ENCODE assay signal across 14 cellular contexts in genomic region chr1:96587222-96587621, GRCh38.
DNase-seq lines count a peak whose midpoint lies in the region; ATAC-seq, FAIRE-seq and TF ChIP-seq lines count a peak whose summit lies in the region.
"Had no signal": no experiment of that assay in that cellular context is flagged by ENCODE, and none has a peak within 500 bp of the region (broad histone marks: within the 10 kb centered on the region; RNA-seq: fewer than 3 reads in every experiment).

No MANE protein-coding gene starts in this region.

- FAIRE-seq in small intestine (lab: Jason Lieb, UNC) (no peak), pancreas (lab: Jason Lieb, UNC) (no peak)
- FAIRE-seq: A204.1, GM19239, H54 had no signal

- no peaks in the 10 kb centered on the region for H3K79me2 ChIP-seq in GM23248 (ENCODE audit: insufficient read depth)
- H3K79me2 ChIP-seq in osteoblast (ENCODE audit: insufficient read depth, low read length): no peaks in the 10 kb centered on the region

- peak overlapping the region; percentile 8; the same call in 1 of the 2 replicates for H2AFZ ChIP-seq in GM23248
- no peak overlapping the region for H2AFZ ChIP-seq in osteoblast (ENCODE audit: low read length)

- no peak overlapping the region for H3K4me2 ChIP-seq in GM23248 (ENCODE audit: unreplicated experiment)
- no peak overlapping the region for H3K4me2 ChIP-seq in osteoblast (ENCODE audit: insufficient read depth, low read length)

- H3K9ac ChIP-seq in GM23248: no peak overlapping the region

- no peak overlapping the region for H3K4me3 ChIP-seq in GM23248
- no peak overlapping the region for H3K4me3 ChIP-seq in osteoblast (ENCODE audit: insufficient read depth, low read length)
- H3K4me3 ChIP-seq in small intestine (ENCODE audit: low read depth in 1 of 2, low read length in 2 of 2): no peak overlapping the region
- H3K4me3 ChIP-seq in pancreas: no peak overlapping the region

- H3K27me3 ChIP-seq in GM23248 (replicated peaks; ENCODE audit: insufficient read depth) (no peaks in the 10 kb centered on the region), osteoblast (ENCODE audit: insufficient read depth, low read length) (no peaks in the 10 kb centered on the region), small intestine (ENCODE audit: control insufficient read depth in 2 of 2, insufficient read depth in 2 of 2, low read length in 2 of 2) (no peaks in the 10 kb centered on the region), pancreas (peaks cover 0 to 7% (median 0%) of the 10 kb centered on the region in 4 donors)

- intact Hi-C loops in pancreas (cut with DNase I): no loop called here

- H4K20me1 ChIP-seq in GM23248 (ENCODE audit: insufficient read depth) (no peaks in the 10 kb centered on the region), osteoblast (ENCODE audit: insufficient read depth, low read length) (no peaks in the 10 kb centered on the region)

- in situ Hi-C loops in GM23248 (cut with MboI): no loop called here

- TF ChIP-seq CTCF in osteoblast (IDR thresholded peaks at IDR 0.05; ENCODE audit: extremely low read depth, low read depth, low read length) (no peak), pancreas (IDR thresholded peaks at IDR 0.05) (no peak)

- ATAC-seq in GM21447 (IDR thresholded peaks at IDR 0.05; ENCODE audit: unreplicated experiment) (no peak), pancreas (no peak)
- ATAC-seq: HCT116 had no signal

- DNase-seq in GM23248 (no peak), globus pallidus (ENCODE audit: low spot score) (peak; percentile 63), osteoblast (ENCODE audit: insufficient read length, low spot score, missing footprints) (peak; percentile 8), small intestine (no peak), kidney tubule cell (ENCODE audit: low spot score) (no peak), pancreas (no peak)
- DNase-seq: Caco-2; CD8-positive, alpha-beta memory T cell; GF-D8 had no signal

- H3K9me3 ChIP-seq in GM23248 (ENCODE audit: low read depth) (no peaks in the 10 kb centered on the region), osteoblast (ENCODE audit: low read depth, low read length) (no peaks in the 10 kb centered on the region), small intestine (ENCODE audit: control insufficient read depth, low read depth) (no peaks in the 10 kb centered on the region), pancreas (no peaks in the 10 kb centered on the region)
- H3K9me3 ChIP-seq: Caco-2 had no signal

- 93 to 94% methylated on average over 4 of the region's 4 CpGs for WGBS in GM23248 (ENCODE audit: low coverage in 1 of 2, low lambda C conversion rate in 2 of 2, missing lambda C conversion rate in 2 of 2), 2 experiments
- 60 to 74% (median 69%) methylated on average over 4 of the region's 4 CpGs for WGBS in small intestine, 3 donors
- 54 to 63% methylated on average over 4 of the region's 4 CpGs for WGBS in pancreas, 2 donors

- no peaks in the 10 kb centered on the region for H3K9me2 ChIP-seq in GM23248 (ENCODE audit: insufficient read depth)

- H3K36me3 ChIP-seq in GM23248 (ENCODE audit: low read depth): no peaks in the 10 kb centered on the region
- H3K36me3 ChIP-seq in osteoblast (ENCODE audit: insufficient read depth, low read length): no peaks in the 10 kb centered on the region
- no peaks in the 10 kb centered on the region for H3K36me3 ChIP-seq in small intestine (ENCODE audit: control insufficient read depth in 2 of 2, insufficient read depth in 2 of 2, low read length in 2 of 2)
- no peaks in the 10 kb centered on the region for H3K36me3 ChIP-seq in pancreas

- H3K27ac ChIP-seq in GM23248: no peak overlapping the region
- H3K27ac ChIP-seq in osteoblast (ENCODE audit: low read depth, low read length): no peak overlapping the region
- no peak overlapping the region for H3K27ac ChIP-seq in small intestine (ENCODE audit: low read depth in 1 of 2, low read length in 1 of 2)
- H3K27ac ChIP-seq in pancreas: no peak overlapping the region

- no peaks in the 10 kb centered on the region for H3F3A ChIP-seq in GM23248 (ENCODE audit: insufficient read depth)

- no peaks in the 10 kb centered on the region for H3K4me1 ChIP-seq in GM23248 (ENCODE audit: insufficient read depth)
- H3K4me1 ChIP-seq in osteoblast (ENCODE audit: insufficient read depth, low read length): no peaks in the 10 kb centered on the region
- no peaks in the 10 kb centered on the region for H3K4me1 ChIP-seq in small intestine (ENCODE audit: control insufficient read depth in 2 of 2, insufficient read depth in 1 of 2, low read depth in 1 of 2, low read length in 1 of 2)
- H3K4me1 ChIP-seq in pancreas: no peaks in the 10 kb centered on the region
- H3K4me1 ChIP-seq: Caco-2 had no signal

Comparison
In these comparisons a context has a peak if more than half of its experiments do, and no peak if none do; other contexts are left out.
1. DNase-seq: peak in globus pallidus (single experiment) and osteoblast (single experiment); none in GM23248 (single experiment), small intestine (single experiment), kidney tubule cell (single experiment) and pancreas (0 of 6).